Comparison of ENCODE assay signal across 11 cellular contexts in the genomic region with DNA sequence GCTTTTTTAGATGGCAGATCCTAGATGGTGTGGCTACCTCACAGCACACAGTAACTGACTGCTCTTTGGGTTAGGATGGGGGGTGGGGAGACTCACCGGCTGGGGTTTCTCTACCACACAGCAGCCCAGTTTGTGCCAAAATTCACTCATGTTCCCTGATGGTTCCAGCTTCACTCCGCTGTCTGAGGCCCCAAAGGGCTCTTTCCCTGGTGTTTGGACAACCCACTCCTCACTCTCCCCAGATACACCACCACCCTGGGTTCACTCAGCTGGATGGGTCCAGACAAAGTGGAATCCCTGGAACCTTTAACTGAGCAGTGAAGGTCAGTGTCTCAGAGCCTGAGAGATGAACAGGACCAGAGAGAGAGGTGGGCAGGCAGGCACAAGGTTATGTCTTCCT. TPM values are rescaled to one million over a fixed set of nuclear protein-coding genes. Genes with fewer than 3 reads are reported as not detected.
DNase-seq lines count a peak whose midpoint lies in the region; ATAC-seq and TF ChIP-seq lines count a peak whose summit lies in the region.
"Had no signal": no experiment of that assay in that cellular context is flagged by ENCODE, and none has a peak within 500 bp of the region (broad histone marks: within the 10 kb centered on the region; RNA-seq: fewer than 3 reads in every experiment).

No MANE protein-coding gene starts in this region.

- no peak for TF ChIP-seq POLR2A in esophagus squamous epithelium (IDR thresholded peaks at IDR 0.05)

- H3K4me2 ChIP-seq in skeletal muscle satellite cell (ENCODE audit: low read length), result peak overlapping the region; percentile 96

- peak overlapping the region; percentile 90 for H3K4me3 ChIP-seq in CD8-positive, alpha-beta T cell (ENCODE audit: low read depth, low read length)
- H3K4me3 ChIP-seq in RWPE2 (ENCODE audit: severe bottlenecking), result no peak overlapping the region
- peak overlapping the region in 3 of 4 donors; percentile 83 to 99 (median 97) for H3K4me3 ChIP-seq in esophagus squamous epithelium
- H3K4me3 ChIP-seq in skeletal muscle satellite cell (ENCODE audit: low read length), result no peak overlapping the region

- DNase-seq in CD8-positive, alpha-beta T cell, result peak in 2 of 7 experiments; percentile 15 to 50
- no peak for DNase-seq in RWPE2 (ENCODE audit: low spot score)
- no peak for DNase-seq in esophagus squamous epithelium (lab: John Stamatoyannopoulos, UW)
- DNase-seq in stimulated activated CD4-positive, alpha-beta T cell treated with anti-CD3 and anti-CD28 coated beads, Interleukin-4, amount 100 ng/mL, for 24 hours, result no peak
- DNase-seq in SW 1271 (lab: John Stamatoyannopoulos, UW), result no peak
- no peak for DNase-seq in SK-N-DZ (ENCODE audit: low spot score)
- DNase-seq: dermis blood vessel endothelial cell, HCEC 1CT, NCI-H146 had no signal

- ATAC-seq in CD8-positive, alpha-beta T cell, result no peak
- ATAC-seq in RWPE2 (ENCODE audit: low read depth) (no peak), GM19467 (IDR thresholded peaks at IDR 0.05; ENCODE audit: unreplicated experiment) (no peak)

- no peaks in the 10 kb centered on the region for H3K9me3 Mint-ChIP-seq in CD8-positive, alpha-beta T cell

- H3K27me3 Mint-ChIP-seq in CD8-positive, alpha-beta T cell (ENCODE audit: low read depth), result no peaks in the 10 kb centered on the region

- TF ChIP-seq CTCF in CD8-positive, alpha-beta T cell (IDR thresholded peaks at IDR 0.05), result no peak
- TF ChIP-seq CTCF in RWPE2 (IDR thresholded peaks at IDR 0.05; ENCODE audit: poor library complexity, severe bottlenecking) (no peak), esophagus squamous epithelium (IDR thresholded peaks at IDR 0.05) (no peak)

- no peaks in the 10 kb centered on the region for H3K27me3 ChIP-seq in CD8-positive, alpha-beta T cell (ENCODE audit: insufficient read depth, low read length)
- H3K27me3 ChIP-seq in RWPE2 (ENCODE audit: insufficient read depth, poor library complexity, severe bottlenecking) (no peaks in the 10 kb centered on the region), esophagus squamous epithelium (no peaks in the 10 kb centered on the region), skeletal muscle satellite cell (ENCODE audit: control insufficient read depth, insufficient read depth, low read length) (no peaks in the 10 kb centered on the region)

- no peak overlapping the region for H3K9ac ChIP-seq in skeletal muscle satellite cell (ENCODE audit: low read depth, low read length)

- no peaks in the 10 kb centered on the region for H3K9me3 ChIP-seq in CD8-positive, alpha-beta T cell (ENCODE audit: low read length)
- H3K9me3 ChIP-seq in RWPE2 (ENCODE audit: severe bottlenecking) (no peaks in the 10 kb centered on the region), esophagus squamous epithelium (no peaks in the 10 kb centered on the region), skeletal muscle satellite cell (replicated peaks; ENCODE audit: low read length) (no peaks in the 10 kb centered on the region)

- intact Hi-C loops in CD8-positive, alpha-beta T cell (cut with DNase I, micrococcal nuclease), result loop anchor here (5.0 kb wide), 5 partner anchors 48 to 788 kb away; a partner anchor contains a TSS
- intact Hi-C loops in esophagus squamous epithelium (cut with DNase I), result no loop called here

- CTCF ChIA-PET in CD8-positive, alpha-beta T cell (lab: Charles Lee), result interaction anchor here (0.7 to 12.2 kb wide), 6 partner anchors 9 to 101 kb away, joined by 3 to 99 read pairs (median 6); a partner anchor contains a TSS

- POLR2A ChIA-PET in CD8-positive, alpha-beta T cell (lab: Charles Lee), result interaction anchor here (0.5 to 7.6 kb wide), 7 partner anchors 9 to 456 kb away, joined by 3 to 122 read pairs (median 4); a partner anchor contains a TSS

- 60 to 67% methylated on average over 1 of the region's 2 CpGs for WGBS in esophagus squamous epithelium, 2 donors

- peaks cover 84% of the 10 kb centered on the region for H3K36me3 Mint-ChIP-seq in CD8-positive, alpha-beta T cell

- peaks cover 70% of the 10 kb centered on the region for H3K4me1 Mint-ChIP-seq in CD8-positive, alpha-beta T cell (ENCODE audit: low read depth)

- peak overlapping the region; percentile 98 for H3K27ac Mint-ChIP-seq in CD8-positive, alpha-beta T cell

- H3K36me3 ChIP-seq in CD8-positive, alpha-beta T cell (ENCODE audit: insufficient read depth, low read length), result peaks cover 34% of the 10 kb centered on the region
- H3K36me3 ChIP-seq in RWPE2 (ENCODE audit: low read depth) (peaks cover 72% of the 10 kb centered on the region), esophagus squamous epithelium (peaks cover 32 to 71% (median 42%) of the 10 kb centered on the region in 3 donors), skeletal muscle satellite cell (ENCODE audit: insufficient read depth, low read length) (peaks cover 64% of the 10 kb centered on the region)

- peak overlapping the region; percentile 99 for H3K4me3 Mint-ChIP-seq in CD8-positive, alpha-beta T cell

- H3K4me1 ChIP-seq in CD8-positive, alpha-beta T cell (ENCODE audit: insufficient read depth, low read length), result peaks cover 47% of the 10 kb centered on the region
- H3K4me1 ChIP-seq in RWPE2 (ENCODE audit: insufficient read depth, poor library complexity, severe bottlenecking) (peaks cover 27% of the 10 kb centered on the region), esophagus squamous epithelium (peaks cover 36 to 77% (median 43%) of the 10 kb centered on the region in 3 donors), skeletal muscle satellite cell (ENCODE audit: control insufficient read depth, insufficient read depth, low read length) (peaks cover 22% of the 10 kb centered on the region)

- peak overlapping the region; percentile 88 for H3K27ac ChIP-seq in CD8-positive, alpha-beta T cell (ENCODE audit: low read depth, low read length)
- H3K27ac ChIP-seq in RWPE2 (ENCODE audit: poor library complexity, severe bottlenecking) (peak overlapping the region; percentile 90), esophagus squamous epithelium (peak overlapping the region; percentile 98 to 99 (median 98))

RNA-seq across cellular contexts. Expression of a gene that starts 3.8 kb away (rescaled TPM):
- total RNA-seq in CD8-positive, alpha-beta T cell, result 100 to 1,000 TPM; 275 to 282 TPM
- 100 to 1,000 TPM in 3 of 4 donors, 10 to 100 TPM in 1; 86.7 to 128 (median 115) TPM for total RNA-seq in esophagus squamous epithelium
- 37.8 and 39.0 TPM in 2 replicates for total RNA-seq in skeletal muscle satellite cell (2012; rRNA removed)
- 49.0 and 50.5 TPM in 2 replicates for polyA plus RNA-seq in SK-N-DZ (2014; cell fraction: cytosol; rRNA removed)
- polyA plus RNA-seq in SK-N-DZ (2014; cell fraction: nucleus; rRNA removed), result 53.6 and 68.4 TPM in 2 replicates

RNA-seq across cellular contexts. Expression of a gene that starts 4.6 kb away (rescaled TPM):
- total RNA-seq in CD8-positive, alpha-beta T cell, result 1 to 10 TPM; 1.9 to 2.0 TPM
- 1 to 10 TPM in 2 of 4 donors, under 1 TPM in 2; 0.38 to 1.6 (median 0.92) TPM for total RNA-seq in esophagus squamous epithelium
- total RNA-seq in skeletal muscle satellite cell (2012; rRNA removed), result 2.5 and 4.8 TPM in 2 replicates
- polyA plus RNA-seq in SK-N-DZ (2014; cell fraction: cytosol; rRNA removed), result 136 and 163 TPM in 2 replicates
- polyA plus RNA-seq in SK-N-DZ (2014; cell fraction: nucleus; rRNA removed), result 59.5 and 62.3 TPM in 2 replicates

RNA-seq across cellular contexts. Expression of a gene that starts 8.0 kb away (rescaled TPM):
- under 1 TPM; 0.30 to 0.56 TPM for total RNA-seq in CD8-positive, alpha-beta T cell
- 1 to 10 TPM in 3 of 4 donors, under 1 TPM in 1; 0.23 to 3.2 (median 2.3) TPM for total RNA-seq in esophagus squamous epithelium
- 1.0 and 2.4 TPM in 2 replicates for total RNA-seq in skeletal muscle satellite cell (2012; rRNA removed)
- 4.8 TPM in 2 replicates for polyA plus RNA-seq in SK-N-DZ (2014; cell fraction: cytosol; rRNA removed)
- polyA plus RNA-seq in SK-N-DZ (2014; cell fraction: nucleus; rRNA removed), result 1.7 and 4.7 TPM in 2 replicates

RNA-seq across cellular contexts. Expression of a gene that starts 15.0 kb away (rescaled TPM):
- total RNA-seq in CD8-positive, alpha-beta T cell, result 10 to 100 TPM; 20.0 to 21.9 TPM
- total RNA-seq in esophagus squamous epithelium, result 10 to 100 TPM in 3 of 4 donors, 1 to 10 TPM in 1; 7.1 to 15.8 (median 11.0) TPM
- total RNA-seq in skeletal muscle satellite cell (2012; rRNA removed), result 7.4 and 8.1 TPM in 2 replicates
- polyA plus RNA-seq in SK-N-DZ (2014; cell fraction: cytosol; rRNA removed), result 1.6 and 2.1 TPM in 2 replicates
- polyA plus RNA-seq in SK-N-DZ (2014; cell fraction: nucleus; rRNA removed), result 1.2 and 1.3 TPM in 2 replicates

RNA-seq across cellular contexts. Expression of a gene that starts 19.2 kb away (rescaled TPM):
- total RNA-seq in CD8-positive, alpha-beta T cell, result under 1 TPM; 0.08 to 0.47 TPM
- total RNA-seq in esophagus squamous epithelium, result 100 to 1,000 TPM in 1 of 4 donors, 10 to 100 TPM in 3; 52.7 to 168 (median 96.1) TPM
- total RNA-seq in skeletal muscle satellite cell (2012; rRNA removed), result under 0.01 and 0.25 TPM in 2 replicates
- 1.9 and 2.1 TPM in 2 replicates for polyA plus RNA-seq in SK-N-DZ (2014; cell fraction: cytosol; rRNA removed)
- polyA plus RNA-seq in SK-N-DZ (2014; cell fraction: nucleus; rRNA removed), result 5.0 and 10.3 TPM in 2 replicates

Comparison
In these comparisons a context has a peak if more than half of its experiments do, and no peak if none do; other contexts are left out.
1. H3K4me3 ChIP-seq: peak in CD8-positive, alpha-beta T cell (single experiment) and esophagus squamous epithelium (3 of 4); none in RWPE2 (single experiment) and skeletal muscle satellite cell (single experiment).
2. Peak in every context shown above with its lines, with median percentiles within 50 percentile points of each other: H3K27ac ChIP-seq.